Comparison of ENCODE assay signal across 29 cellular contexts in genomic region chr3:61345020-61345419, GRCh38.
"Had no signal": no experiment of that assay in that cellular context is flagged by ENCODE, and none has a peak within 500 bp of the region (broad histone marks: within the 10 kb centered on the region; RNA-seq: fewer than 3 reads in every experiment).

No MANE protein-coding gene starts in this region.

- H3K4me1 ChIP-seq: left lung, lower lobe of right lung, neural progenitor cell, parathyroid adenoma, psoas muscle, right lobe of liver, transverse colon, upper lobe of right lung had no signal

- H3K4me3 Mint-ChIP-seq: mesothelial cell of epicardium; naive B cell; natural killer cell; nephron progenitor cell; neural progenitor cell; stimulated activated memory B cell treated with anti-CD40 and anti-IgM and Interleukin-4, amounts not matched to agents 10 μg/mL and 1 μg/mL and 100 μg/mL, for 72 hours; stimulated activated naive CD8-positive, alpha-beta T cell treated with anti-CD3 and anti-CD28 coated beads, Interleukin-15, amount 100 ng/mL, for 72 hours had no signal

- H3K4me2 ChIP-seq: neural progenitor cell, smooth muscle cell had no signal

- H3K36me3 ChIP-seq: heart left ventricle, left lung, lower lobe of right lung, neural progenitor cell, neutrophil, right lobe of liver, transverse colon, upper lobe of right lung had no signal

- H3K9ac ChIP-seq: neural progenitor cell, parathyroid adenoma had no signal

- ATAC-seq: heart left ventricle; left colon; left lung; lower lobe of right lung; natural killer cell; psoas muscle; right lobe of liver; stimulated activated memory B cell treated with anti-CD40 and anti-IgM and Interleukin-4, amounts not matched to agents 10 μg/mL and 1 μg/mL and 100 μg/mL, for 72 hours; stimulated activated naive CD8-positive, alpha-beta T cell treated with anti-CD3 and anti-CD28 coated beads, Interleukin-15, amount 100 ng/mL, for 72 hours; upper lobe of right lung had no signal

- H3K27ac ChIP-seq: heart left ventricle, left lung, lower lobe of right lung, neural progenitor cell, neutrophil, parathyroid adenoma, psoas muscle, right lobe of liver, transverse colon, upper lobe of right lung had no signal

- DNase-seq: heart left ventricle; hypothalamus; kidney; left colon; left lung; lower lobe of right lung; mammary epithelial cell; mesenchymal stem cell; naive B cell; natural killer cell; nephron progenitor cell; occipital lobe; psoas muscle; right lobe of liver; stimulated activated CD4-positive, alpha-beta T cell treated with anti-CD3 and anti-CD28 coated beads, Interleukin-1b, Interleukin-23, amount 100 ng/mL, for 48 hours; stimulated activated CD4-positive, alpha-beta T cell treated with anti-CD3 and anti-CD28 coated beads, Interleukin-2, amount 100 ng/mL, for 48 hours; stimulated activated CD4-positive, alpha-beta T cell treated with anti-CD3 and anti-CD28 coated beads, Interleukin-4, amount 100 ng/mL, for 4 hours; stimulated activated CD8-positive, alpha-beta memory T cell treated with anti-CD3 and anti-CD28 coated beads, Interleukin-4, amount 100 ng/mL, for 48 hours; stimulated activated naive CD4-positive, alpha-beta T cell treated with Interleukin-2 at 50 U/mL for 16 hours; stimulated activated naive CD8-positive, alpha-beta T cell treated with anti-CD3 and anti-CD28 coated beads, Interleukin-15, amount 100 ng/mL, for 72 hours; substantia nigra; transverse colon; upper lobe of right lung had no signal

- H3K9me3 Mint-ChIP-seq: mesothelial cell of epicardium; naive B cell; nephron progenitor cell; neural progenitor cell; stimulated activated memory B cell treated with anti-CD40 and anti-IgM and Interleukin-4, amounts not matched to agents 10 μg/mL and 1 μg/mL and 100 μg/mL, for 72 hours; stimulated activated naive CD8-positive, alpha-beta T cell treated with anti-CD3 and anti-CD28 coated beads, Interleukin-15, amount 100 ng/mL, for 72 hours had no signal

- H3K27me3 ChIP-seq: heart left ventricle, left lung, neural progenitor cell, neutrophil, right lobe of liver, transverse colon, upper lobe of right lung had no signal

- H3K9me3 ChIP-seq: heart left ventricle, left lung, lower lobe of right lung, neutrophil, psoas muscle, right lobe of liver, transverse colon, upper lobe of right lung had no signal

- H3K4me3 ChIP-seq: heart left ventricle, left lung, lower lobe of right lung, neural progenitor cell, psoas muscle, right lobe of liver, smooth muscle cell, transverse colon, upper lobe of right lung had no signal

- H2AFZ ChIP-seq: neural progenitor cell, parathyroid adenoma had no signal

- H3K36me3 Mint-ChIP-seq: mesothelial cell of epicardium; naive B cell; natural killer cell; neural progenitor cell; stimulated activated memory B cell treated with anti-CD40 and anti-IgM and Interleukin-4, amounts not matched to agents 10 μg/mL and 1 μg/mL and 100 μg/mL, for 72 hours had no signal

- H3K27ac Mint-ChIP-seq: mesothelial cell of epicardium; naive B cell; natural killer cell; nephron progenitor cell; neural progenitor cell; stimulated activated memory B cell treated with anti-CD40 and anti-IgM and Interleukin-4, amounts not matched to agents 10 μg/mL and 1 μg/mL and 100 μg/mL, for 72 hours; stimulated activated naive CD8-positive, alpha-beta T cell treated with anti-CD3 and anti-CD28 coated beads, Interleukin-15, amount 100 ng/mL, for 72 hours had no signal

- H3K4me1 Mint-ChIP-seq: mesothelial cell of epicardium; naive B cell; natural killer cell; nephron progenitor cell; stimulated activated memory B cell treated with anti-CD40 and anti-IgM and Interleukin-4, amounts not matched to agents 10 μg/mL and 1 μg/mL and 100 μg/mL, for 72 hours; stimulated activated naive CD8-positive, alpha-beta T cell treated with anti-CD3 and anti-CD28 coated beads, Interleukin-15, amount 100 ng/mL, for 72 hours had no signal

- H3K27me3 Mint-ChIP-seq: stimulated activated naive CD8-positive, alpha-beta T cell treated with anti-CD3 and anti-CD28 coated beads, Interleukin-15, amount 100 ng/mL, for 72 hours had no signal

- H3K79me2 ChIP-seq: parathyroid adenoma had no signal
